8 cellular contexts compared by ENCODE assay signal in genomic region chr9:26955921-26956886, GRCh38. TPM values are rescaled to one million over a fixed set of nuclear protein-coding genes. Genes with fewer than 3 reads are reported as not detected.
DNase-seq lines count a peak whose midpoint lies in the region; ATAC-seq and TF ChIP-seq lines count a peak whose summit lies in the region.

TSS of gene IFT74 (plus strand) at chr9:26956412. CDS start at chr9:26961968, 5,556 bp downstream.

- peak; percentile 99 for ATAC-seq in GM21390 (IDR thresholded peaks at IDR 0.05; ENCODE audit: unreplicated experiment)

- H3K79me2 ChIP-seq in OCI-LY3 (ENCODE audit: low read length): peaks cover 11% of the 10 kb centered on the region

- peak within 1 kb of the TSS; percentile 89 for H3K4me2 ChIP-seq in OCI-LY3 (ENCODE audit: low read length)

- in situ Hi-C loops in Caki2 (cut with HindIII; ENCODE audit: low pct_unique_long_range_greater_than_20kb, low sequenced_read_pairs): no loop called here

- no peaks in the 10 kb centered on the region for H4K20me1 ChIP-seq in OCI-LY3 (ENCODE audit: insufficient read depth, low read length)

- peak within 1 kb of the TSS; percentile 89 for H2AFZ ChIP-seq in OCI-LY3 (ENCODE audit: low read depth, low read length)

- H3K27ac ChIP-seq in OCI-LY3 (ENCODE audit: low read length): peak within 1 kb of the TSS; percentile 65

- H3K9me3 ChIP-seq in OCI-LY3 (ENCODE audit: insufficient read depth, low read length): no peaks in the 10 kb centered on the region

- no peaks in the 10 kb centered on the region for H3K36me3 ChIP-seq in OCI-LY3 (replicated peaks; ENCODE audit: low read depth, low read length)

- TF ChIP-seq CTCF in OCI-LY3 (IDR thresholded peaks at IDR 0.05; ENCODE audit: low read depth, low read length): no peak

- peaks cover 29% of the 10 kb centered on the region for H3K4me1 ChIP-seq in OCI-LY3 (ENCODE audit: low read length)

- H3K4me3 ChIP-seq in OCI-LY3 (ENCODE audit: low read length): peak within 1 kb of the TSS; percentile 91

- peak; percentile 88 for DNase-seq in Caki2 (ENCODE audit: low read depth)
- peak; percentile 28 to 96 (median 90) for DNase-seq in HUDEP-2 (lab: John Stamatoyannopoulos, UW; ENCODE audit: unreplicated experiment in 76 of 76)
- peak; percentile 91 for DNase-seq in activated T-cell treated with anti-CD3 and anti-CD28 coated beads for 24 hours (ENCODE audit: low read depth)
- DNase-seq in epidermal melanocyte (ENCODE audit: insufficient read length, low spot score): peak; percentile 96
- DNase-seq in midbrain (lab: John Stamatoyannopoulos, UW): peak; percentile 97
- peak; percentile 90 to 91 for DNase-seq in stimulated activated CD8-positive, alpha-beta memory T cell treated with anti-CD3 and anti-CD28 coated beads, Interleukin-15, amount 100 ng/mL, for 48 hours (ENCODE audit: low read depth in 2 of 2)

- H3K9ac ChIP-seq in OCI-LY3 (ENCODE audit: low read length): peak within 1 kb of the TSS; percentile 85

- H3K27me3 ChIP-seq in OCI-LY3 (ENCODE audit: low read depth, low read length): no peaks in the 10 kb centered on the region

RNA-seq across cellular contexts. Expression of gene IFT74, which starts in this region (rescaled TPM):
- total RNA-seq in Caki2 (2014; rRNA removed; shearing (Covaris generic); ENCODE audit: low replicate concordance): 8.2 and 20.7 TPM in 2 replicates

Comparison
In these comparisons a context has a peak if more than half of its experiments do, and no peak if none do; other contexts are left out.
1. Peak in every context shown above with its lines: DNase-seq, ATAC-seq, H3K4me3 ChIP-seq and H3K27ac ChIP-seq.